ENCODE assay signal across 8 cellular contexts in genomic region chr19:35899547-35900214, GRCh38.
DNase-seq lines count a peak whose midpoint lies in the region; ATAC-seq and TF ChIP-seq lines count a peak whose summit lies in the region.

No MANE protein-coding gene starts in this region.

- H3K27ac ChIP-seq in 22Rv1 (peak overlapping the region; percentile 73), coronary artery (peak overlapping the region; percentile 58 to 91)

- peak; percentile 65 for DNase-seq in NCI-H510A (lab: John Stamatoyannopoulos, UW)
- peak; percentile 88 for DNase-seq in activated CD4-positive, alpha-beta T cell treated with anti-CD3 and anti-CD28 coated beads, Interleukin-2, amount 50 U/mL, for 1 hour
- no peak for DNase-seq in coronary artery (ENCODE audit: low spot score)
- DNase-seq in left kidney (ENCODE audit: low read depth, low spot score): peak; percentile 94
- DNase-seq in stimulated activated CD4-positive, alpha-beta T cell treated with anti-CD3 and anti-CD28 coated beads, Interleukin-1b, Interleukin-23, amount 100 ng/mL, for 4 hours (ENCODE audit: low read depth in 2 of 2): peak; percentile 82 to 83

- peak; percentile 40 for TF ChIP-seq POLR2A in GM18505 (IDR thresholded peaks at IDR 0.05; ENCODE audit: borderline replicate concordance, extremely low read depth, insufficient read depth, insufficient read length)

- H3K4me3 ChIP-seq in coronary artery: peak overlapping the region; percentile 82

- TF ChIP-seq CTCF in 22Rv1 (IDR thresholded peaks at IDR 0.05): no peak
- no peak for TF ChIP-seq CTCF in coronary artery (IDR thresholded peaks at IDR 0.05)

- peak; percentile 41 for ATAC-seq in GM18505 (IDR thresholded peaks at IDR 0.05; ENCODE audit: unreplicated experiment)
- peak; percentile 43 for ATAC-seq in HG03175 (IDR thresholded peaks at IDR 0.05; ENCODE audit: unreplicated experiment)
